ENCODE assay signal across 16 cellular contexts in genomic region chr7:19144661-19145428, GRCh38. TPM values are rescaled to one million over a fixed set of nuclear protein-coding genes. Genes with fewer than 3 reads are reported as not detected.
DNase-seq lines count a peak whose midpoint lies in the region; ATAC-seq and TF ChIP-seq lines count a peak whose summit lies in the region.
"Had no signal": no experiment of that assay in that cellular context is flagged by ENCODE, and none has a peak within 500 bp of the region (broad histone marks: within the 10 kb centered on the region; RNA-seq: fewer than 3 reads in every experiment).

A gene with protein sequence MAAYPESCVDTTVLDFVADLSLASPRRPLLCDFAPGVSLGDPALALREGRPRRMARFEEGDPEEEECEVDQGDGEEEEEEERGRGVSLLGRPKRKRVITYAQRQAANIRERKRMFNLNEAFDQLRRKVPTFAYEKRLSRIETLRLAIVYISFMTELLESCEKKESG (minus strand): TSS chr7:19145421. CDS start chr7:19145362, 59 bp downstream.

- peaks cover 1% of the 10 kb centered on the region for H3K36me3 Mint-ChIP-seq in activated naive CD8-positive, alpha-beta T cell treated with anti-CD3 and anti-CD28 coated beads, Interleukin-2, amount 10 ng/mL, durations not matched to agents 7 days and 5 days
- H3K36me3 Mint-ChIP-seq in activated naive CD8-positive, alpha-beta T cell treated with anti-CD3 and anti-CD28 coated beads, Interleukin-2, amount 50 U/mL, for 24 hours (ENCODE audit: low read depth), result peaks cover 1% of the 10 kb centered on the region
- no peaks in the 10 kb centered on the region for H3K36me3 Mint-ChIP-seq in endothelial cell (ENCODE audit: low read depth, unreplicated experiment)
- no peaks in the 10 kb centered on the region for H3K36me3 Mint-ChIP-seq in nephron progenitor cell (ENCODE audit: low read depth)
- H3K36me3 Mint-ChIP-seq: activated naive CD8-positive, alpha-beta T cell treated with anti-CD3 and anti-CD28 coated beads for 36 hours; naive B cell had no signal

- no peaks in the 10 kb centered on the region for H3K4me1 Mint-ChIP-seq in activated naive CD8-positive, alpha-beta T cell treated with anti-CD3 and anti-CD28 coated beads, Interleukin-2, amount 10 ng/mL, durations not matched to agents 7 days and 5 days
- no peaks in the 10 kb centered on the region for H3K4me1 Mint-ChIP-seq in activated naive CD8-positive, alpha-beta T cell treated with anti-CD3 and anti-CD28 coated beads, Interleukin-2, amount 50 U/mL, for 24 hours
- H3K4me1 Mint-ChIP-seq in endothelial cell (ENCODE audit: unreplicated experiment), result peaks cover 17% of the 10 kb centered on the region
- peaks cover 23% of the 10 kb centered on the region for H3K4me1 Mint-ChIP-seq in nephron progenitor cell
- H3K4me1 Mint-ChIP-seq: activated CD8-positive, alpha-beta memory T cell treated with anti-CD3 and anti-CD28 coated beads, Interleukin-2, amount 10 ng/mL, durations not matched to agents 7 days and 5 days; activated naive CD8-positive, alpha-beta T cell treated with anti-CD3 and anti-CD28 coated beads for 36 hours had no signal

- no peaks in the 10 kb centered on the region for H3K9me3 ChIP-seq in thoracic aorta

- no peaks in the 10 kb centered on the region for H3K36me3 ChIP-seq in thoracic aorta
- H3K36me3 ChIP-seq: stomach had no signal

- peaks cover 0 to 12% of the 10 kb centered on the region in 2 donors for H3K4me1 ChIP-seq in thoracic aorta (ENCODE audit: control insufficient read depth in 1 of 2, low read depth in 2 of 2)

- peaks cover 2% of the 10 kb centered on the region for H3K9me3 Mint-ChIP-seq in activated naive CD8-positive, alpha-beta T cell treated with anti-CD3 and anti-CD28 coated beads, Interleukin-2, amount 10 ng/mL, durations not matched to agents 7 days and 5 days
- peaks cover 3% of the 10 kb centered on the region for H3K9me3 Mint-ChIP-seq in activated naive CD8-positive, alpha-beta T cell treated with anti-CD3 and anti-CD28 coated beads, Interleukin-2, amount 50 U/mL, for 24 hours
- H3K9me3 Mint-ChIP-seq in endothelial cell (ENCODE audit: unreplicated experiment), result no peaks in the 10 kb centered on the region
- H3K9me3 Mint-ChIP-seq in nephron progenitor cell, result peaks cover 5% of the 10 kb centered on the region

- TF ChIP-seq CTCF in endothelial cell (IDR thresholded peaks at IDR 0.05; ENCODE audit: unreplicated experiment) (no peak), nephron progenitor cell (IDR thresholded peaks at IDR 0.05) (no peak), thoracic aorta (IDR thresholded peaks at IDR 0.05) (no peak)

- peak; percentile 21 for DNase-seq in activated naive CD8-positive, alpha-beta T cell treated with anti-CD3 and anti-CD28 coated beads, Interleukin-2, amount 10 ng/mL, durations not matched to agents 7 days and 5 days
- DNase-seq in activated naive CD8-positive, alpha-beta T cell treated with anti-CD3 and anti-CD28 coated beads, Interleukin-2, amount 50 U/mL, for 24 hours, result no peak
- DNase-seq in endothelial cell (ENCODE audit: low spot score) (peak; percentile 14), nephron progenitor cell (peak; percentile 28), thoracic aorta (ENCODE audit: low spot score) (no peak), amniotic stem cell (lab: John Stamatoyannopoulos, UW) (no peak)
- DNase-seq in stimulated activated CD4-positive, alpha-beta T cell treated with anti-CD3 and anti-CD28 coated beads, Interleukin-2, amount 100 ng/mL, for 24 hours, result no peak
- DNase-seq: activated CD8-positive, alpha-beta memory T cell treated with anti-CD3 and anti-CD28 coated beads, Interleukin-2, amount 10 ng/mL, durations not matched to agents 7 days and 5 days; activated naive CD8-positive, alpha-beta T cell treated with anti-CD3 and anti-CD28 coated beads for 36 hours; naive B cell; NCI-H226; RPMI8226; stimulated activated CD4-positive, alpha-beta T cell treated with anti-CD3 and anti-CD28 coated beads, Interleukin-2, amount 100 ng/mL, for 48 hours; stomach had no signal

- no peak within 1 kb of the TSS for H3K27ac Mint-ChIP-seq in activated naive CD8-positive, alpha-beta T cell treated with anti-CD3 and anti-CD28 coated beads, Interleukin-2, amount 10 ng/mL, durations not matched to agents 7 days and 5 days
- no peak within 1 kb of the TSS for H3K27ac Mint-ChIP-seq in activated naive CD8-positive, alpha-beta T cell treated with anti-CD3 and anti-CD28 coated beads, Interleukin-2, amount 50 U/mL, for 24 hours
- H3K27ac Mint-ChIP-seq in endothelial cell (ENCODE audit: unreplicated experiment), result peak within 1 kb of the TSS; percentile 57
- no peak within 1 kb of the TSS for H3K27ac Mint-ChIP-seq in nephron progenitor cell
- H3K27ac Mint-ChIP-seq: activated CD8-positive, alpha-beta memory T cell treated with anti-CD3 and anti-CD28 coated beads, Interleukin-2, amount 10 ng/mL, durations not matched to agents 7 days and 5 days; activated naive CD8-positive, alpha-beta T cell treated with anti-CD3 and anti-CD28 coated beads for 36 hours; naive B cell had no signal

- H3K27me3 ChIP-seq in thoracic aorta (replicated peaks; ENCODE audit: insufficient read depth), result no peaks in the 10 kb centered on the region

- no peak within 1 kb of the TSS for H3K4me3 Mint-ChIP-seq in activated naive CD8-positive, alpha-beta T cell treated with anti-CD3 and anti-CD28 coated beads, Interleukin-2, amount 10 ng/mL, durations not matched to agents 7 days and 5 days
- no peak within 1 kb of the TSS for H3K4me3 Mint-ChIP-seq in activated naive CD8-positive, alpha-beta T cell treated with anti-CD3 and anti-CD28 coated beads, Interleukin-2, amount 50 U/mL, for 24 hours
- H3K4me3 Mint-ChIP-seq in endothelial cell (ENCODE audit: unreplicated experiment) (peak within 1 kb of the TSS; percentile 93), nephron progenitor cell (peak within 1 kb of the TSS; percentile 82)
- H3K4me3 Mint-ChIP-seq: activated CD8-positive, alpha-beta memory T cell treated with anti-CD3 and anti-CD28 coated beads, Interleukin-2, amount 10 ng/mL, durations not matched to agents 7 days and 5 days; activated naive CD8-positive, alpha-beta T cell treated with anti-CD3 and anti-CD28 coated beads for 36 hours had no signal

- H3K27me3 Mint-ChIP-seq in activated naive CD8-positive, alpha-beta T cell treated with anti-CD3 and anti-CD28 coated beads, Interleukin-2, amount 10 ng/mL, durations not matched to agents 7 days and 5 days, result peaks cover 47% of the 10 kb centered on the region
- H3K27me3 Mint-ChIP-seq in activated naive CD8-positive, alpha-beta T cell treated with anti-CD3 and anti-CD28 coated beads, Interleukin-2, amount 50 U/mL, for 24 hours, result peaks cover 52% of the 10 kb centered on the region
- H3K27me3 Mint-ChIP-seq in endothelial cell (ENCODE audit: unreplicated experiment) (peaks cover 11% of the 10 kb centered on the region), nephron progenitor cell (ENCODE audit: low read depth, poor library complexity) (peaks cover 73% of the 10 kb centered on the region)

- no peak within 1 kb of the TSS for H3K27ac ChIP-seq in thoracic aorta
- H3K27ac ChIP-seq: stomach had no signal

- POLR2A ChIA-PET in activated naive CD8-positive, alpha-beta T cell treated with anti-CD3 and anti-CD28 coated beads, Interleukin-2, amount 10 ng/mL, durations not matched to agents 7 days and 5 days (lab: Charles Lee), result no interaction called here

- ATAC-seq in activated naive CD8-positive, alpha-beta T cell treated with anti-CD3 and anti-CD28 coated beads, Interleukin-2, amount 10 ng/mL, durations not matched to agents 7 days and 5 days (ENCODE audit: low read depth), result no peak
- ATAC-seq in activated naive CD8-positive, alpha-beta T cell treated with anti-CD3 and anti-CD28 coated beads, Interleukin-2, amount 50 U/mL, for 24 hours, result no peak
- ATAC-seq in thoracic aorta (ENCODE audit: insufficient number of reproducible peaks, low FRiP score, low read depth) (no peak), GM18858 (IDR thresholded peaks at IDR 0.05; ENCODE audit: unreplicated experiment) (no peak)
- ATAC-seq: activated CD8-positive, alpha-beta memory T cell treated with anti-CD3 and anti-CD28 coated beads, Interleukin-2, amount 10 ng/mL, durations not matched to agents 7 days and 5 days had no signal

- peak within 1 kb of the TSS; percentile 65 for H3K4me3 ChIP-seq in thoracic aorta

RNA-seq across cellular contexts. Expression of the gene that starts here (rescaled TPM):
- total RNA-seq in activated naive CD8-positive, alpha-beta T cell treated with anti-CD3 and anti-CD28 coated beads, Interleukin-2, amount 10 ng/mL, durations not matched to agents 7 days and 5 days, result not detected
- total RNA-seq in endothelial cell (ENCODE audit: unreplicated experiment), result not detected
- not detected for total RNA-seq in thoracic aorta
- total RNA-seq: A172; activated CD8-positive, alpha-beta memory T cell treated with anti-CD3 and anti-CD28 coated beads, Interleukin-2, amount 10 ng/mL, durations not matched to agents 7 days and 5 days; activated naive CD8-positive, alpha-beta T cell treated with anti-CD3 and anti-CD28 coated beads for 36 hours; stomach had no signal

Comparison
In these comparisons a context has a peak if more than half of its experiments do, and no peak if none do; other contexts are left out.
1. Peak in DNase-seq in activated naive CD8-positive, alpha-beta T cell treated with anti-CD3 and anti-CD28 coated beads, Interleukin-2, amount 10 ng/mL, durations not matched to agents 7 days and 5 days; RNA of the gene not detected or under 1 TPM.
2. Peak in DNase-seq in endothelial cell; RNA of the gene not detected or under 1 TPM.
3. H3K4me3 Mint-ChIP-seq: peak in endothelial cell (single experiment) and nephron progenitor cell (single experiment); none in activated naive CD8-positive, alpha-beta T cell treated with anti-CD3 and anti-CD28 coated beads, Interleukin-2, amount 10 ng/mL, durations not matched to agents 7 days and 5 days (single experiment) and activated naive CD8-positive, alpha-beta T cell treated with anti-CD3 and anti-CD28 coated beads, Interleukin-2, amount 50 U/mL, for 24 hours (single experiment).